Comparison of ENCODE assay signal across 12 cellular contexts in genomic region chr22:18035740-18036139, GRCh38. TPM values are rescaled to one million over a fixed set of nuclear protein-coding genes. Genes with fewer than 3 reads are reported as not detected.
DNase-seq lines count a peak whose midpoint lies in the region; ATAC-seq, FAIRE-seq and TF ChIP-seq lines count a peak whose summit lies in the region.
"Had no signal": no experiment of that assay in that cellular context is flagged by ENCODE, and none has a peak within 500 bp of the region (broad histone marks: within the 10 kb centered on the region; RNA-seq: fewer than 3 reads in every experiment).

No MANE protein-coding gene starts in this region.

- no peak overlapping the region for H3K27ac ChIP-seq in HepG2 (ENCODE audit: extremely low read length, insufficient read depth, low read length)
- H3K27ac ChIP-seq in tibial nerve: no peak overlapping the region
- H3K27ac ChIP-seq in esophagus muscularis mucosa (replicated peaks in 1 of 4): no peak overlapping the region
- H3K27ac ChIP-seq: WERI-Rb-1 had no signal

- H3K36me3 ChIP-seq in HepG2 (replicated peaks in 1 of 2; ENCODE audit: control insufficient read depth in 1 of 2, insufficient read depth in 2 of 2, low read length in 2 of 2) (no peaks in the 10 kb centered on the region), tibial nerve (no peaks in the 10 kb centered on the region), esophagus muscularis mucosa (no peaks in the 10 kb centered on the region)
- H3K36me3 ChIP-seq: WERI-Rb-1 had no signal

- TF ChIP-seq CTCF in WTC11 (IDR thresholded peaks at IDR 0.05): no peak
- no peak for TF ChIP-seq CTCF in HepG2 (CRISPR knock-in tag; IDR thresholded peaks at IDR 0.05)
- no peak for TF ChIP-seq CTCF in tibial nerve (IDR thresholded peaks at IDR 0.05)
- TF ChIP-seq CTCF in esophagus muscularis mucosa (IDR thresholded peaks at IDR 0.05): no peak

- no peak overlapping the region; the same call in 1 of the 2 replicates for H3K9ac ChIP-seq in HepG2 (ENCODE audit: insufficient read depth, low read depth, low read length)

- H3K79me2 ChIP-seq in HepG2 (ENCODE audit: insufficient read depth, low read length): no peaks in the 10 kb centered on the region

- H3K4me1 Mint-ChIP-seq in WTC11: peaks cover 9% of the 10 kb centered on the region

- BruUV-seq in HepG2 (replicated peaks; lab: Mats Ljungman, UMichigan): no TSS peak

- POLR2A ChIA-PET in WTC11 (lab: Charles Lee) (no interaction called here), HepG2 (lab: Yijun Ruan, JAX) (interaction anchor here (0.7 to 2.0 kb wide), 5 partner anchors 9 to 33 kb away, joined by 3 to 8 read pairs (median 3); no protein-coding TSS in a partner anchor)

- H3K4me3 ChIP-seq in HepG2 (replicated peaks in 1 of 3; ENCODE audit: insufficient read depth in 1 of 3, low read depth in 2 of 3, low read length in 3 of 3) (0 out of 6 replicates have a peak overlapping the region, but pooled peaks of 1 of the 3 experiments have one; percentile 39), tibial nerve (no peak overlapping the region), esophagus muscularis mucosa (no peak overlapping the region)

- peaks cover 0 to 8% of the 10 kb centered on the region in 2 experiments; a peak in 1 of 5 replicates for H3K27me3 ChIP-seq in HepG2 (ENCODE audit: control insufficient read depth in 1 of 2, insufficient read depth in 2 of 2, low read length in 2 of 2)
- H3K27me3 ChIP-seq in tibial nerve: no peaks in the 10 kb centered on the region
- no peaks in the 10 kb centered on the region for H3K27me3 ChIP-seq in esophagus muscularis mucosa

- H2AFZ ChIP-seq in HepG2 (ENCODE audit: low read length): no peak overlapping the region

- peaks cover 8% of the 10 kb centered on the region for H3K9me3 Mint-ChIP-seq in WTC11
- H3K9me3 Mint-ChIP-seq: activated T-helper 1 cell treated with anti-CD3 and anti-CD28 coated beads, Interleukin-12 subunit alpha, Interleukin-12 subunit beta, Interleukin-2, Interleukin-4 antibody, amounts not matched to agents 30 ng/mL and 10 ng/mL and 1 ng/mL, durations not matched to agents 14 hours and 24 hours and 36 hours had no signal

- H3K4me3 Mint-ChIP-seq in WTC11: no peak overlapping the region
- H3K4me3 Mint-ChIP-seq: activated T-helper 1 cell treated with anti-CD3 and anti-CD28 coated beads, Interleukin-12 subunit alpha, Interleukin-12 subunit beta, Interleukin-2, Interleukin-4 antibody, amounts not matched to agents 30 ng/mL and 10 ng/mL and 1 ng/mL, durations not matched to agents 14 hours and 24 hours and 36 hours had no signal

- WGBS in HepG2 (ENCODE audit: low lambda C conversion rate): 0% methylated on average over 8 of the region's 8 CpGs
- 61 to 63% methylated on average over 8 of the region's 8 CpGs for WGBS in tibial nerve, 2 donors
- 81% methylated on average over 8 of the region's 8 CpGs for WGBS in esophagus muscularis mucosa

- ATAC-seq in WTC11 (peak; percentile 48; the same call in 1 of the 2 replicates), HepG2 (peak; percentile 87), HG02973 (IDR thresholded peaks at IDR 0.05; ENCODE audit: unreplicated experiment) (no peak)
- ATAC-seq: stimulated activated naive CD8-positive, alpha-beta T cell treated with anti-CD3 and anti-CD28 coated beads, Interleukin-15, Interleukin-2, amounts not matched to agents 100 U/mL and 50 U/mL, for 24 hours had no signal

- peaks cover 47% of the 10 kb centered on the region for H3K4me1 ChIP-seq in HepG2 (ENCODE audit: insufficient read depth, low read length)
- peaks cover 0 to 12% (median 0%) of the 10 kb centered on the region in 4 donors for H3K4me1 ChIP-seq in tibial nerve
- peaks cover 19 to 38% (median 35%) of the 10 kb centered on the region in 4 donors for H3K4me1 ChIP-seq in esophagus muscularis mucosa

- CTCF ChIA-PET in WTC11 (lab: Charles Lee): no interaction called here
- CTCF ChIA-PET in HepG2 (lab: Yijun Ruan, JAX; ENCODE audit: low intra/inter-chr PET ratio, low total read pairs): interaction anchor here (0.6 kb wide), 1 partner anchor 11 kb away, joined by 3 read pairs; no protein-coding TSS in a partner anchor

- no peak for TF ChIP-seq EP300 in HepG2 (IDR thresholded peaks at IDR 0.05; ENCODE audit: low read depth in 2 of 2, low read length in 2 of 2)
- TF ChIP-seq EP300 in HepG2 (CRISPR knock-in tag; IDR thresholded peaks at IDR 0.05; ENCODE audit: borderline replicate concordance): no peak
- no peak for TF ChIP-seq EP300 in tibial nerve (IDR thresholded peaks at IDR 0.05)
- no peak for TF ChIP-seq EP300 in esophagus muscularis mucosa (IDR thresholded peaks at IDR 0.05)

- peak; percentile 23 for FAIRE-seq in HepG2 (lab: Jason Lieb, UNC)
- FAIRE-seq: GM19239 had no signal

- no peak for TF ChIP-seq POLR2A in HepG2 (IDR thresholded peaks at IDR 0.05; ENCODE audit: insufficient read depth in 1 of 2, low read depth in 2 of 2, low read length in 2 of 2)
- no peak for TF ChIP-seq POLR2A in tibial nerve (IDR thresholded peaks at IDR 0.05)
- no peak for TF ChIP-seq POLR2A in esophagus muscularis mucosa (IDR thresholded peaks at IDR 0.05; ENCODE audit: low read depth)

- H3K36me3 Mint-ChIP-seq in WTC11: no peaks in the 10 kb centered on the region

- TF ChIP-seq RAD21 in HepG2 (CRISPR knock-in tag; IDR thresholded peaks at IDR 0.05): no peak

- intact Hi-C loops in HepG2 (cut with micrococcal nuclease; ENCODE audit: unreplicated experiment): loop anchor here (2.0 kb wide), 1 partner anchor 41 kb away; the partner anchor contains the start of gene PEX26
- intact Hi-C loops in esophagus muscularis mucosa (cut with DNase I): no loop called here

- DNase-seq in Ammon's horn (ENCODE audit: low spot score) (peak; percentile 41), KBM-7 (peak; percentile 41), WTC11 (ENCODE audit: low spot score) (peak; percentile 23), HepG2 (ENCODE audit: low spot score) (peak; percentile 82), foreskin melanocyte (no peak), tibial nerve (ENCODE audit: low spot score in 2 of 2) (no peak), esophagus muscularis mucosa (ENCODE audit: extremely low spot score) (no peak)
- DNase-seq: stimulated activated naive CD8-positive, alpha-beta T cell treated with anti-CD3 and anti-CD28 coated beads, Interleukin-15, Interleukin-2, amounts not matched to agents 100 U/mL and 50 U/mL, for 24 hours; WERI-Rb-1 had no signal

- peak overlapping the region; percentile 63 for H3K4me2 ChIP-seq in HepG2 (ENCODE audit: low read depth, low read length)

- in situ Hi-C loops in KBM-7 (cut with MboI; ENCODE audit: low pct_unique_long_range_greater_than_20kb, low sequenced_read_pairs) (no loop called here), HepG2 (cut with HindIII; ENCODE audit: extremely low pct_ligation_motif_present, low pct_unique_long_range_greater_than_20kb) (no loop called here)

- no peak overlapping the region for H3K27ac Mint-ChIP-seq in WTC11
- H3K27ac Mint-ChIP-seq: activated T-helper 1 cell treated with anti-CD3 and anti-CD28 coated beads, Interleukin-12 subunit alpha, Interleukin-12 subunit beta, Interleukin-2, Interleukin-4 antibody, amounts not matched to agents 30 ng/mL and 10 ng/mL and 1 ng/mL, durations not matched to agents 14 hours and 24 hours and 36 hours had no signal

- no peaks in the 10 kb centered on the region; the same call in 1 of the 2 replicates for H3K27me3 Mint-ChIP-seq in WTC11 (ENCODE audit: low read depth)

- H3K9me3 ChIP-seq in HepG2 (ENCODE audit: low read length) (no peaks in the 10 kb centered on the region), tibial nerve (no peaks in the 10 kb centered on the region), esophagus muscularis mucosa (no peaks in the 10 kb centered on the region)

- H4K20me1 ChIP-seq in HepG2 (ENCODE audit: insufficient read depth, low read length): no peaks in the 10 kb centered on the region

RNA-seq across cellular contexts. Expression of gene MICAL3, which starts 11.4 kb away (rescaled TPM):
- 35.6 to 41.2 TPM (median 38.8 TPM) in 3 replicates for total RNA-seq in WTC11 (2021)
- 9.5 and 12.5 TPM in 2 replicates for total RNA-seq in HepG2 (2016; rRNA removed; fragmentation: Illumina TruSeq; extraction: Trizol)
- 2.6 and 2.9 TPM in 2 replicates for total RNA-seq in HepG2 (2016; cell fraction: cytosol; rRNA removed; fragmentation: Illumina TruSeq; extraction: Trizol; ENCODE audit: low read depth)
- total RNA-seq in HepG2 (2016; cell fraction: insoluble cytoplasmic fraction; rRNA removed; fragmentation: Illumina TruSeq; extraction: Trizol): 8.6 and 11.9 TPM in 2 replicates
- 4.2 and 6.1 TPM in 2 replicates for total RNA-seq in HepG2 (2016; cell fraction: membrane; rRNA removed; fragmentation: Illumina TruSeq; extraction: Trizol)
- 31.3 and 35.0 TPM in 2 replicates for total RNA-seq in HepG2 (2016; cell fraction: nucleus; rRNA removed; fragmentation: Illumina TruSeq; extraction: Trizol)
- 5.3 and 5.6 TPM in 2 replicates for polyA plus RNA-seq in HepG2 (2011; rRNA removed)
- 2.5 and 3.1 TPM in 2 replicates for polyA plus RNA-seq in HepG2 (2011; cell fraction: cytosol; rRNA removed)
- polyA plus RNA-seq in HepG2 (2011; cell fraction: nucleus; rRNA removed): 32.9 and 43.0 TPM in 2 replicates
- 9.2 and 10.8 TPM in 2 replicates for polyA plus RNA-seq in HepG2 (2012)
- polyA plus RNA-seq in HepG2 (2016; cell fraction: cytosol; fragmentation: Illumina TruSeq; extraction: Trizol; ENCODE audit: low read depth): 0.59 and 1.1 TPM in 2 replicates
- polyA plus RNA-seq in HepG2 (2016; cell fraction: insoluble cytoplasmic fraction; fragmentation: Illumina TruSeq; extraction: Trizol; ENCODE audit: low read depth): 3.5 and 3.6 TPM in 2 replicates
- 0.53 and 1.1 TPM in 2 replicates for polyA plus RNA-seq in HepG2 (2016; cell fraction: membrane; fragmentation: Illumina TruSeq; extraction: Trizol; ENCODE audit: low read depth)
- polyA plus RNA-seq in HepG2 (2016; cell fraction: nucleus; fragmentation: Illumina TruSeq; extraction: Trizol; ENCODE audit: insufficient read depth, low read depth): 34.4 and 36.4 TPM in 2 replicates
- polyA minus RNA-seq in HepG2 (2011; rRNA and poly(A)+ RNA removed; ENCODE audit: low replicate concordance): 12.7 and 28.5 TPM in 2 replicates
- polyA minus RNA-seq in HepG2 (2011; cell fraction: cytosol; rRNA and poly(A)+ RNA removed): 3.7 and 4.4 TPM in 2 replicates
- 28.5 and 33.0 TPM in 2 replicates for polyA minus RNA-seq in HepG2 (2011; cell fraction: nucleus; rRNA and poly(A)+ RNA removed)
- 10 to 100 TPM; 45.2 to 56.3 (median 46.3) TPM for total RNA-seq in tibial nerve
- total RNA-seq in esophagus muscularis mucosa: 10 to 100 TPM; 35.1 to 91.8 (median 67.8) TPM

RNA-seq across cellular contexts. Expression of gene PEX26, which starts 42.0 kb away (rescaled TPM):
- total RNA-seq in WTC11 (2021) (43.0 to 52.3 TPM (median 44.8 TPM) in 3 replicates), HepG2 (2016; rRNA removed; fragmentation: Illumina TruSeq; extraction: Trizol) (25.1 and 30.6 TPM in 2 replicates), tibial nerve (10 to 100 TPM; 15.3 to 36.3 (median 29.4) TPM), esophagus muscularis mucosa (10 to 100 TPM; 19.7 to 54.2 (median 33.6) TPM)
- 3.6 and 6.1 TPM in 2 replicates for total RNA-seq in HepG2 (2016; cell fraction: cytosol; rRNA removed; fragmentation: Illumina TruSeq; extraction: Trizol; ENCODE audit: low read depth)
- total RNA-seq in HepG2 (2016; cell fraction: insoluble cytoplasmic fraction; rRNA removed; fragmentation: Illumina TruSeq; extraction: Trizol): 26.6 and 27.5 TPM in 2 replicates
- total RNA-seq in HepG2 (2016; cell fraction: membrane; rRNA removed; fragmentation: Illumina TruSeq; extraction: Trizol): 23.5 and 27.1 TPM in 2 replicates
- total RNA-seq in HepG2 (2016; cell fraction: nucleus; rRNA removed; fragmentation: Illumina TruSeq; extraction: Trizol): 13.8 and 17.8 TPM in 2 replicates
- 10.6 and 15.4 TPM in 2 replicates for polyA plus RNA-seq in HepG2 (2011; rRNA removed)
- 12.4 and 12.5 TPM in 2 replicates for polyA plus RNA-seq in HepG2 (2011; cell fraction: cytosol; rRNA removed)
- 13.5 and 14.8 TPM in 2 replicates for polyA plus RNA-seq in HepG2 (2011; cell fraction: nucleus; rRNA removed)
- polyA plus RNA-seq in HepG2 (2012): 13.4 and 14.4 TPM in 2 replicates
- polyA plus RNA-seq in HepG2 (2016; cell fraction: cytosol; fragmentation: Illumina TruSeq; extraction: Trizol; ENCODE audit: low read depth): 4.6 and 6.3 TPM in 2 replicates
- polyA plus RNA-seq in HepG2 (2016; cell fraction: insoluble cytoplasmic fraction; fragmentation: Illumina TruSeq; extraction: Trizol; ENCODE audit: low read depth): 25.9 and 26.3 TPM in 2 replicates
- 15.8 and 17.3 TPM in 2 replicates for polyA plus RNA-seq in HepG2 (2016; cell fraction: membrane; fragmentation: Illumina TruSeq; extraction: Trizol; ENCODE audit: low read depth)
- 17.9 and 18.6 TPM in 2 replicates for polyA plus RNA-seq in HepG2 (2016; cell fraction: nucleus; fragmentation: Illumina TruSeq; extraction: Trizol; ENCODE audit: insufficient read depth, low read depth)
- polyA minus RNA-seq in HepG2 (2011; rRNA and poly(A)+ RNA removed; ENCODE audit: low replicate concordance): 35.9 and 42.8 TPM in 2 replicates
- 9.6 and 11.4 TPM in 2 replicates for polyA minus RNA-seq in HepG2 (2011; cell fraction: cytosol; rRNA and poly(A)+ RNA removed)
- 11.6 and 14.2 TPM in 2 replicates for polyA minus RNA-seq in HepG2 (2011; cell fraction: nucleus; rRNA and poly(A)+ RNA removed)

Comparison
In these comparisons a context has a peak if more than half of its experiments do, and no peak if none do; other contexts are left out.
1. DNase-seq: peak in Ammon's horn (single experiment), KBM-7 (single experiment), WTC11 (single experiment) and HepG2 (single experiment); none in foreskin melanocyte (single experiment), tibial nerve (0 of 2) and esophagus muscularis mucosa (single experiment).